Comparison of ENCODE assay signal across 14 cellular contexts in genomic region chr22:44723801-44724200, GRCh38. TPM values are rescaled to one million over a fixed set of nuclear protein-coding genes. Genes with fewer than 3 reads are reported as not detected.
DNase-seq lines count a peak whose midpoint lies in the region; ATAC-seq and TF ChIP-seq lines count a peak whose summit lies in the region.
"Had no signal": no experiment of that assay in that cellular context is flagged by ENCODE, and none has a peak within 500 bp of the region (broad histone marks: within the 10 kb centered on the region; RNA-seq: fewer than 3 reads in every experiment).

No MANE protein-coding gene starts in this region.

- no peak overlapping the region for H3K4me3 Mint-ChIP-seq in T-helper 17 cell

- DNase-seq in Daoy (ENCODE audit: low read depth) (peak; percentile 41), HT1080 (ENCODE audit: low read depth) (peak; percentile 48), T-helper 17 cell (no peak), iris pigment epithelial cell (ENCODE audit: low read depth) (peak; percentile 41), activated T-cell treated with anti-CD3 and anti-CD28 coated beads for 4 hours (no peak), WERI-Rb-1 (no peak), dedifferentiated amniotic fluid mesenchymal stem cell (ENCODE audit: extremely low spot score) (no peak)
- DNase-seq: heart right ventricle, lower lobe of right lung, NCI-H1105 treated with DMSO at 0.1 percent for 48 hours, NCI-H748 treated with DMSO at 0.1 percent for 48 hours, posterior cingulate gyrus, stomach had no signal

- H3K27ac Mint-ChIP-seq in T-helper 17 cell: peak overlapping the region; percentile 75
- H3K27ac Mint-ChIP-seq: activated naive CD4-positive, alpha-beta T cell treated with anti-CD3 and anti-CD28 coated beads, Interleukin-2, amount 50 U/mL, for 72 hours had no signal

- H3K27me3 ChIP-seq in WERI-Rb-1 (ENCODE audit: insufficient read depth, low read depth, severe bottlenecking): no peaks in the 10 kb centered on the region
- H3K27me3 ChIP-seq: heart right ventricle, stomach had no signal

- H3K27ac ChIP-seq in WERI-Rb-1: no peak overlapping the region
- H3K27ac ChIP-seq: heart right ventricle, lower lobe of right lung, stomach had no signal

- peaks cover 5% of the 10 kb centered on the region for H3K4me1 Mint-ChIP-seq in T-helper 17 cell

- H3K36me3 ChIP-seq in WERI-Rb-1: no peaks in the 10 kb centered on the region
- H3K36me3 ChIP-seq: heart right ventricle had no signal

- H3K27me3 Mint-ChIP-seq in T-helper 17 cell: no peaks in the 10 kb centered on the region

- H3K9me3 ChIP-seq in T-helper 17 cell (ENCODE audit: control insufficient read depth, low read length, poor library complexity, severe bottlenecking) (no peaks in the 10 kb centered on the region), WERI-Rb-1 (ENCODE audit: severe bottlenecking) (no peaks in the 10 kb centered on the region)
- H3K9me3 ChIP-seq: heart right ventricle, lower lobe of right lung, stomach had no signal

- TF ChIP-seq CTCF in WERI-Rb-1 (IDR thresholded peaks at IDR 0.05; ENCODE audit: low read depth, low read length): no peak

- no peak for ATAC-seq in T-helper 17 cell
- ATAC-seq: heart right ventricle, lower lobe of right lung had no signal

- no peak overlapping the region for H3K4me3 ChIP-seq in WERI-Rb-1 (ENCODE audit: low read depth, low read length)
- H3K4me3 ChIP-seq: heart right ventricle, lower lobe of right lung, stomach had no signal

- H3K36me3 Mint-ChIP-seq in T-helper 17 cell (ENCODE audit: low read depth): no peaks in the 10 kb centered on the region
- H3K36me3 Mint-ChIP-seq: activated naive CD4-positive, alpha-beta T cell treated with anti-CD3 and anti-CD28 coated beads, Interleukin-2, amount 50 U/mL, for 72 hours had no signal

RNA-seq across cellular contexts. Expression of gene PRR5, which starts 21.8 kb away (rescaled TPM):
- total RNA-seq in Daoy (2014; rRNA removed; shearing (Covaris generic)): 2.1 and 3.0 TPM in 2 replicates
- 1.3 and 1.8 TPM in 2 replicates for total RNA-seq in HT1080 (2014; rRNA removed; shearing (Covaris generic))
- polyA plus RNA-seq in HT1080 (2015; cell fraction: cytosol; rRNA removed): 3.5 and 3.9 TPM in 2 replicates
- 3.9 and 4.5 TPM in 2 replicates for polyA plus RNA-seq in HT1080 (2015; cell fraction: nucleus; rRNA removed)
- 10 to 100 TPM; 51.8 to 52.2 TPM for total RNA-seq in T-helper 17 cell

RNA-seq across cellular contexts. Expression of gene ARHGAP8, which starts 28.6 kb away (rescaled TPM):
- 4.6 and 28.2 TPM in 2 replicates for total RNA-seq in Daoy (2014; rRNA removed; shearing (Covaris generic))
- not detected in 2 replicates for total RNA-seq in HT1080 (2014; rRNA removed; shearing (Covaris generic))
- polyA plus RNA-seq in HT1080 (2015; cell fraction: cytosol; rRNA removed): not detected in 2 replicates
- polyA plus RNA-seq in HT1080 (2015; cell fraction: nucleus; rRNA removed): not detected in 2 replicates
- 1 to 10 TPM; 4.7 to 7.1 TPM for total RNA-seq in T-helper 17 cell

Comparison
In these comparisons a context has a peak if more than half of its experiments do, and no peak if none do; other contexts are left out.
1. DNase-seq: peak in Daoy (single experiment), HT1080 (single experiment) and iris pigment epithelial cell (single experiment); none in T-helper 17 cell (0 of 3), activated T-cell treated with anti-CD3 and anti-CD28 coated beads for 4 hours (single experiment), WERI-Rb-1 (single experiment) and dedifferentiated amniotic fluid mesenchymal stem cell (single experiment).
2. RNA of gene PRR5, which starts 21.8 kb away (total RNA-seq): 51.8 to 52.2 TPM in T-helper 17 cell; 2.1 to 3.0 TPM in Daoy and 1.3 to 1.8 TPM in HT1080; every median in the first group is over 10 times any median in the second.